In the genomic region with DNA sequence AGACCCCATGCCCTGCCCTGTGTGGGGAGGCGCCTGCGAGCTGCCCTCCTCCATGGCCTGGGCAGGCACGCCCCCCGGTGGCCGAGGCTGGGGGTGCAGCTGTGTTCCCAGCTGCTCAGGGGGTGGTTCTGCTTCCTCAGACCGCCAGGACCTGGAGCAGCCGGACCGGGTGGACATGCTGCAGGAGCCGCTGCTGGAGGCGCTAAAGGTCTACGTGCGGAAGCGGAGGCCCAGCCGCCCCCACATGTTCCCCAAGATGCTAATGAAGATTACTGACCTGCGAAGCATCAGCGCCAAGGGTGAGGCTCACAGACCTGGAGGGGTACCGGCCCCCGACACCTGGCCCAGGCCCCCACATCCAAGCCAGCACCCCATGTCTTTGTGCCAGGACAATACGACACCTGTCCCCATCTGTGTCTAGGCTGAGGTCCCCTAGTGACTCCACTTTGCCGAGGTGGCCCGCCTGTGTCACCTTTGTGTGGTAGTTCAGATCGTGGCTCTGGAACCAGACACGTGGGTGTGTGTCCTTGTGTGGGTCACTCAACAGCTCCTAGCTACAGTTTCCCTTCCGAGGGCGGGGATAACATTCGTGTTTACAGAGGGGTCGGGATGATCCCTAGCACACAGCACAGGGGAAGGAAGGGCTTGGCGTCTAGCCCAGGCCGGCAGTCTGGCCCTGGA, we compare ENCODE assay signal across 1 cellular context.
TF ChIP-seq lines count a peak whose summit lies in the region.

No MANE protein-coding gene starts in this region.

TF ChIP-seq in HepG2, 621 proteins besides CTCF, POLR2A, EP300 and RAD21 (continued from another document and continues in another):
- TF ChIP-seq, protein P1, sequence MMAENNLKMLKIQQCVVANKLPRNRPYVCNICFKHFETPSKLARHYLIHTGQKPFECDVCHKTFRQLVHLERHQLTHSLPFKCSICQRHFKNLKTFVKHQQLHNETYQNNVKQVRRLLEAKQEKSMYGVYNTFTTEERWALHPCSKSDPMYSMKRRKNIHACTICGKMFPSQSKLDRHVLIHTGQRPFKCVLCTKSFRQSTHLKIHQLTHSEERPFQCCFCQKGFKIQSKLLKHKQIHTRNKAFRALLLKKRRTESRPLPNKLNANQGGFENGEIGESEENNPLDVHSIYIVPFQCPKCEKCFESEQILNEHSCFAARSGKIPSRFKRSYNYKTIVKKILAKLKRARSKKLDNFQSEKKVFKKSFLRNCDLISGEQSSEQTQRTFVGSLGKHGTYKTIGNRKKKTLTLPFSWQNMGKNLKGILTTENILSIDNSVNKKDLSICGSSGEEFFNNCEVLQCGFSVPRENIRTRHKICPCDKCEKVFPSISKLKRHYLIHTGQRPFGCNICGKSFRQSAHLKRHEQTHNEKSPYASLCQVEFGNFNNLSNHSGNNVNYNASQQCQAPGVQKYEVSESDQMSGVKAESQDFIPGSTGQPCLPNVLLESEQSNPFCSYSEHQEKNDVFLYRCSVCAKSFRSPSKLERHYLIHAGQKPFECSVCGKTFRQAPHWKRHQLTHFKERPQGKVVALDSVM (CRISPR knock-in tag; IDR thresholded peaks at IDR 0.05), result no peak
- TF ChIP-seq FOXC1 (CRISPR knock-in tag; IDR thresholded peaks at IDR 0.05; ENCODE audit: borderline replicate concordance) (no peak), ZNF720 (CRISPR knock-in tag; IDR thresholded peaks at IDR 0.05) (no peak), ZMAT5 (CRISPR knock-in tag; IDR thresholded peaks at IDR 0.05; ENCODE audit: borderline replicate concordance, low read depth) (no peak), ZNF235 (CRISPR knock-in tag; IDR thresholded peaks at IDR 0.05; ENCODE audit: borderline replicate concordance) (no peak), ZNF550 (CRISPR knock-in tag; IDR thresholded peaks at IDR 0.05; ENCODE audit: borderline replicate concordance) (0 out of 2 replicates have a peak, but pooled peaks have one; percentile 44), ZNF512 (CRISPR knock-in tag; IDR thresholded peaks at IDR 0.05) (no peak), ZNF629 (CRISPR knock-in tag; conservative IDR thresholded peaks at IDR 0.05) (no peak), FOXP1 (IDR thresholded peaks at IDR 0.05) (no peak), FOXP1 (CRISPR knock-in tag; IDR thresholded peaks at IDR 0.05) (no peak), RELA (CRISPR knock-in tag; IDR thresholded peaks at IDR 0.05) (peak; percentile 70; the same call in 1 of the 2 replicates), SP4 (CRISPR knock-in tag; IDR thresholded peaks at IDR 0.05) (no peak; the same call in 1 of the 2 replicates), ZNF414 (CRISPR knock-in tag; IDR thresholded peaks at IDR 0.05) (no peak), DRAP1 (CRISPR knock-in tag; IDR thresholded peaks at IDR 0.05) (no peak), ZNF510 (CRISPR knock-in tag; IDR thresholded peaks at IDR 0.05; ENCODE audit: low read depth) (no peak), HOXD1 (CRISPR knock-in tag; IDR thresholded peaks at IDR 0.05) (no peak), THAP11 (CRISPR knock-in tag; IDR thresholded peaks at IDR 0.05) (peak; percentile 61), ZSCAN9 (CRISPR knock-in tag; IDR thresholded peaks at IDR 0.05; ENCODE audit: borderline replicate concordance) (0 out of 2 replicates have a peak, but pooled peaks have one; percentile 62), EEA1 (CRISPR knock-in tag; IDR thresholded peaks at IDR 0.05; ENCODE audit: borderline replicate concordance) (no peak), ESRRA (CRISPR knock-in tag; IDR thresholded peaks at IDR 0.05; ENCODE audit: low read depth) (no peak), RFX5 (IDR thresholded peaks at IDR 0.05; ENCODE audit: low read depth, low read length) (no peak), SMAD1 (CRISPR knock-in tag; IDR thresholded peaks at IDR 0.05; ENCODE audit: borderline replicate concordance, low read depth) (no peak; the same call in 1 of the 2 replicates), ZNF33A (CRISPR knock-in tag; IDR thresholded peaks at IDR 0.05; ENCODE audit: borderline replicate concordance) (no peak), CC2D1A (CRISPR knock-in tag; IDR thresholded peaks at IDR 0.05) (no peak), ZNF10 (CRISPR knock-in tag; IDR thresholded peaks at IDR 0.05; ENCODE audit: borderline replicate concordance, low read depth) (no peak), CENPBD1 (CRISPR knock-in tag; IDR thresholded peaks at IDR 0.05; ENCODE audit: borderline replicate concordance, low read depth) (no peak), MED1 (CRISPR knock-in tag; IDR thresholded peaks at IDR 0.05) (no peak), XRCC5 (optimal IDR thresholded peaks at IDR 0.05; ENCODE audit: low read length) (peak; percentile 91), ATRX (CRISPR knock-in tag; IDR thresholded peaks at IDR 0.05; ENCODE audit: borderline replicate concordance) (no peak), KDM1A (CRISPR knock-in tag; IDR thresholded peaks at IDR 0.05) (no peak), ZNF326 (CRISPR knock-in tag; IDR thresholded peaks at IDR 0.05; ENCODE audit: borderline replicate concordance) (no peak), ELF3 (CRISPR knock-in tag; IDR thresholded peaks at IDR 0.05) (no peak), GZF1 (CRISPR knock-in tag; IDR thresholded peaks at IDR 0.05) (0 out of 2 replicates have a peak, but pooled peaks have one; percentile 22), ZNF431 (CRISPR knock-in tag; IDR thresholded peaks at IDR 0.05; ENCODE audit: borderline replicate concordance, low read depth) (no peak), RFX3 (CRISPR knock-in tag; IDR thresholded peaks at IDR 0.05) (no peak), DMAP1 (CRISPR knock-in tag; IDR thresholded peaks at IDR 0.05) (no peak), ZNF468 (CRISPR knock-in tag; IDR thresholded peaks at IDR 0.05) (no peak), YEATS4 (CRISPR knock-in tag; IDR thresholded peaks at IDR 0.05; ENCODE audit: borderline replicate concordance) (no peak), MIXL1 (CRISPR knock-in tag; IDR thresholded peaks at IDR 0.05) (no peak), ZNF264 (CRISPR knock-in tag; IDR thresholded peaks at IDR 0.05) (no peak), KDM6A (CRISPR knock-in tag; IDR thresholded peaks at IDR 0.05; ENCODE audit: low read depth) (no peak), HOXA3 (CRISPR knock-in tag; IDR thresholded peaks at IDR 0.05) (peak; percentile 56), ZNF749 (CRISPR knock-in tag; IDR thresholded peaks at IDR 0.05; ENCODE audit: borderline replicate concordance) (no peak), CREB1 (IDR thresholded peaks at IDR 0.05) (no peak), CREB1 (CRISPR knock-in tag; IDR thresholded peaks at IDR 0.05) (no peak), MLXIP (CRISPR knock-in tag; IDR thresholded peaks at IDR 0.05; ENCODE audit: borderline replicate concordance) (no peak), RNF219 (CRISPR knock-in tag; IDR thresholded peaks at IDR 0.05) (no peak), ZSCAN22 (CRISPR knock-in tag; IDR thresholded peaks at IDR 0.05) (no peak), ZNF761 (CRISPR knock-in tag; conservative IDR thresholded peaks at IDR 0.05) (0 out of 2 replicates have a peak, but pooled peaks have one; percentile 47), SNAPC2 (CRISPR knock-in tag; IDR thresholded peaks at IDR 0.05) (no peak), MXD4 (CRISPR knock-in tag; IDR thresholded peaks at IDR 0.05) (no peak), NPAS2 (CRISPR knock-in tag; IDR thresholded peaks at IDR 0.05; ENCODE audit: borderline replicate concordance) (no peak), NFYC (CRISPR knock-in tag; IDR thresholded peaks at IDR 0.05) (no peak), TAF1 (CRISPR knock-in tag; IDR thresholded peaks at IDR 0.05) (no peak)
- TF ChIP-seq, protein P2, sequence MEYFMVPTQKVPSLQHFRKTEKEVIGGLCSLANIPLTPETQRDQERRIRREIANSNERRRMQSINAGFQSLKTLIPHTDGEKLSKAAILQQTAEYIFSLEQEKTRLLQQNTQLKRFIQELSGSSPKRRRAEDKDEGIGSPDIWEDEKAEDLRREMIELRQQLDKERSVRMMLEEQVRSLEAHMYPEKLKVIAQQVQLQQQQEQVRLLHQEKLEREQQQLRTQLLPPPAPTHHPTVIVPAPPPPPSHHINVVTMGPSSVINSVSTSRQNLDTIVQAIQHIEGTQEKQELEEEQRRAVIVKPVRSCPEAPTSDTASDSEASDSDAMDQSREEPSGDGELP (IDR thresholded peaks at IDR 0.05; ENCODE audit: borderline replicate concordance, low read depth), result peak; percentile 69; the same call in 1 of the 2 replicates
- TF ChIP-seq, protein P3, sequence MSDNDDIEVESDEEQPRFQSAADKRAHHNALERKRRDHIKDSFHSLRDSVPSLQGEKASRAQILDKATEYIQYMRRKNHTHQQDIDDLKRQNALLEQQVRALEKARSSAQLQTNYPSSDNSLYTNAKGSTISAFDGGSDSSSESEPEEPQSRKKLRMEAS (IDR thresholded peaks at IDR 0.05), result peak; percentile 14; the same call in 1 of the 2 replicates
- TF ChIP-seq, protein P4, sequence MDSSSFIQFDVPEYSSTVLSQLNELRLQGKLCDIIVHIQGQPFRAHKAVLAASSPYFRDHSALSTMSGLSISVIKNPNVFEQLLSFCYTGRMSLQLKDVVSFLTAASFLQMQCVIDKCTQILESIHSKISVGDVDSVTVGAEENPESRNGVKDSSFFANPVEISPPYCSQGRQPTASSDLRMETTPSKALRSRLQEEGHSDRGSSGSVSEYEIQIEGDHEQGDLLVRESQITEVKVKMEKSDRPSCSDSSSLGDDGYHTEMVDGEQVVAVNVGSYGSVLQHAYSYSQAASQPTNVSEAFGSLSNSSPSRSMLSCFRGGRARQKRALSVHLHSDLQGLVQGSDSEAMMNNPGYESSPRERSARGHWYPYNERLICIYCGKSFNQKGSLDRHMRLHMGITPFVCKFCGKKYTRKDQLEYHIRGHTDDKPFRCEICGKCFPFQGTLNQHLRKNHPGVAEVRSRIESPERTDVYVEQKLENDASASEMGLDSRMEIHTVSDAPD (CRISPR knock-in tag; IDR thresholded peaks at IDR 0.05), result no peak
- TF ChIP-seq, protein P5, sequence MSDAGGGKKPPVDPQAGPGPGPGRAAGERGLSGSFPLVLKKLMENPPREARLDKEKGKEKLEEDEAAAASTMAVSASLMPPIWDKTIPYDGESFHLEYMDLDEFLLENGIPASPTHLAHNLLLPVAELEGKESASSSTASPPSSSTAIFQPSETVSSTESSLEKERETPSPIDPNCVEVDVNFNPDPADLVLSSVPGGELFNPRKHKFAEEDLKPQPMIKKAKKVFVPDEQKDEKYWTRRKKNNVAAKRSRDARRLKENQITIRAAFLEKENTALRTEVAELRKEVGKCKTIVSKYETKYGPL (CRISPR knock-in tag; IDR thresholded peaks at IDR 0.05), result no peak
